In the genomic region with DNA sequence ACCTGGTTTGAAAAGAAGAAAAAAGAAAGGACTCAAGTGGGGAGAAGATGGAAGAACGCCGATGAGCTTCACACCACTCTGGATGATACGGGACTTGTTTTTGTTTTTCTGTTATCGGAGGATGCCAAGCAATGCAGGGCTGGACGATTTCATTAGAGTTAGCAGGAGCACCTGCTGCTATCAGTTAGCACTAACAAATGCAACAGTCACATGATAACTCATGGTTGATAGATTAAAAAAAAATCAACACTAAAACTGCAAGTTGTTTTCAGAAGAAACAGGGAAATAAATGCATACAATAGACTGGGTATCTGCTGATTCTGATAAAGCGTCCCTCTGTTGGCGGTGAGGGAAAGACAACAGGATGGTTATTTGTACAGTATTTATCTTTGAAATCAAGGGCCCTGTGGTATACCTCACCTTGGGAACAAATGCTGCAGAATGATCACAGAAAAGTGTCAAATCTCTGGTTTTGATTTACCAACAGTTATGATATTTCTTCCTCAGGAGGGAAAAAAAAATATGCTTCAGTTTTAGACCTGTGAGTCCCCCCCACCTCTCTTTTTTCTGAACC, we compare ENCODE assay signal across 11 cellular contexts.
DNase-seq lines count a peak whose midpoint lies in the region; ATAC-seq, FAIRE-seq and TF ChIP-seq lines count a peak whose summit lies in the region.
"Had no signal": no experiment of that assay in that cellular context is flagged by ENCODE, and none has a peak within 500 bp of the region (broad histone marks: within the 10 kb centered on the region; RNA-seq: fewer than 3 reads in every experiment).

No MANE protein-coding gene starts in this region.

- no TSS peak for BruUV-seq in endothelial cell of umbilical vein (replicated peaks; lab: Mats Ljungman, UMichigan)

- H3K4me1 ChIP-seq in GM23338 (ENCODE audit: insufficient read depth) (peaks cover 18% of the 10 kb centered on the region; the same call in 1 of the 2 replicates), RWPE2 (ENCODE audit: insufficient read depth, poor library complexity, severe bottlenecking) (peaks cover 48% of the 10 kb centered on the region), endothelial cell of umbilical vein (ENCODE audit: control insufficient read depth, extremely low read depth, insufficient read depth, low read length) (peaks cover 57% of the 10 kb centered on the region)
- H3K4me1 ChIP-seq: uterus had no signal

- no peak overlapping the region for H3K9ac ChIP-seq in endothelial cell of umbilical vein (replicated peaks; ENCODE audit: extremely low read depth, insufficient read depth, low read length)
- H3K9ac ChIP-seq: KMS-11 had no signal

- H4K20me1 ChIP-seq in GM23338 (replicated peaks; ENCODE audit: insufficient read depth) (no peaks in the 10 kb centered on the region), endothelial cell of umbilical vein (replicated peaks; ENCODE audit: control insufficient read depth, extremely low read depth, insufficient read depth, low read length) (no peaks in the 10 kb centered on the region)

- H3K36me3 Mint-ChIP-seq in GM23338 (ENCODE audit: low read depth): peaks cover 3% of the 10 kb centered on the region; the same call in 2 of the 3 replicates
- peaks cover 11% of the 10 kb centered on the region for H3K36me3 Mint-ChIP-seq in progenitor cell of endocrine pancreas (ENCODE audit: insufficient read depth)

- no peaks in the 10 kb centered on the region for H3F3A ChIP-seq in GM23338 (replicated peaks; ENCODE audit: low read depth)

- no peak overlapping the region for H3K4me3 ChIP-seq in GM23338
- H3K4me3 ChIP-seq in RWPE2 (ENCODE audit: severe bottlenecking): no peak overlapping the region
- H3K4me3 ChIP-seq in endothelial cell of umbilical vein (replicated peaks in 1 of 3; ENCODE audit: insufficient read depth in 1 of 3, low read depth in 1 of 3, low read length in 3 of 3): no peak overlapping the region
- H3K4me3 ChIP-seq: uterus had no signal

- intact Hi-C loops in endothelial cell of umbilical vein (cut with micrococcal nuclease): loop anchor here (5.0 to 10.0 kb wide), 2 partner anchors 386 to 504 kb away; no protein-coding TSS in a partner anchor

- TF ChIP-seq CTCF in GM23338 (conservative IDR thresholded peaks at IDR 0.05; ENCODE audit: low read depth in 2 of 2): no peak
- no peak for TF ChIP-seq CTCF in RWPE2 (IDR thresholded peaks at IDR 0.05; ENCODE audit: poor library complexity, severe bottlenecking)
- TF ChIP-seq CTCF in endothelial cell of umbilical vein (IDR thresholded peaks at IDR 0.05; ENCODE audit: extremely low read depth in 1 of 2, insufficient read depth in 1 of 2, low read depth in 1 of 2, low read length in 2 of 2): no peak
- TF ChIP-seq CTCF in progenitor cell of endocrine pancreas (IDR thresholded peaks at IDR 0.05; ENCODE audit: unreplicated experiment): no peak

- no peak; the same call in 2 of the 3 replicates for ATAC-seq in GM23338
- ATAC-seq in RWPE2 (ENCODE audit: low read depth): no peak
- ATAC-seq in GM18519 (IDR thresholded peaks at IDR 0.05; ENCODE audit: low FRiP score, unreplicated experiment): no peak
- ATAC-seq in GM19395 (IDR thresholded peaks at IDR 0.05; ENCODE audit: unreplicated experiment): no peak

- H3K27me3 ChIP-seq in GM23338 (ENCODE audit: insufficient read depth) (no peaks in the 10 kb centered on the region), RWPE2 (ENCODE audit: insufficient read depth, poor library complexity, severe bottlenecking) (no peaks in the 10 kb centered on the region), endothelial cell of umbilical vein (ENCODE audit: control insufficient read depth in 2 of 2, insufficient read depth in 2 of 2, low read length in 2 of 2) (no peaks in the 10 kb centered on the region)
- H3K27me3 ChIP-seq: uterus had no signal

- H3K9me3 ChIP-seq in RWPE2 (ENCODE audit: severe bottlenecking): no peaks in the 10 kb centered on the region
- no peaks in the 10 kb centered on the region for H3K9me3 ChIP-seq in endothelial cell of umbilical vein (replicated peaks; ENCODE audit: control insufficient read depth, insufficient read depth, low read length)
- H3K9me3 ChIP-seq: uterus had no signal

- dilution Hi-C loops in endothelial cell of umbilical vein (cut with MboI; ENCODE audit: extremely low pct_ligation_motif_present, low sequenced_read_pairs): no loop called here

- H3K79me2 ChIP-seq in GM23338 (replicated peaks; ENCODE audit: insufficient read depth) (no peaks in the 10 kb centered on the region), endothelial cell of umbilical vein (ENCODE audit: control insufficient read depth, insufficient read depth, low read length) (peaks cover 61% of the 10 kb centered on the region)

- peak overlapping the region; percentile 50 for H3K4me2 ChIP-seq in GM23338
- peak overlapping the region; percentile 42 for H3K4me2 ChIP-seq in endothelial cell of umbilical vein (ENCODE audit: insufficient read depth, low read length)
- H3K4me2 ChIP-seq: KMS-11 had no signal

- H3K9me1 ChIP-seq in endothelial cell of umbilical vein (replicated peaks; ENCODE audit: control insufficient read depth, extremely low read depth, insufficient read depth, low read length): no peaks in the 10 kb centered on the region

- no peak overlapping the region for H2AFZ ChIP-seq in GM23338
- no peak overlapping the region for H2AFZ ChIP-seq in endothelial cell of umbilical vein (ENCODE audit: low read depth, low read length)

- no peak for TF ChIP-seq POLR2A in endothelial cell of umbilical vein (IDR thresholded peaks at IDR 0.05; ENCODE audit: low read depth, low read length)

- no peak for FAIRE-seq in endothelial cell of umbilical vein (lab: Jason Lieb, UNC)

- H3K27me3 Mint-ChIP-seq in GM23338 (ENCODE audit: insufficient read depth, low read depth, poor library complexity): peaks cover 2% of the 10 kb centered on the region
- no peaks in the 10 kb centered on the region for H3K27me3 Mint-ChIP-seq in progenitor cell of endocrine pancreas
- H3K27me3 Mint-ChIP-seq: dendritic cell treated with granulocyte-macrophage colony-stimulating factor and Interleukin-4, amounts not matched to agents 40 ng/mL and 50 ng/mL, for 4 days had no signal

- DNase-seq in GM23338 (ENCODE audit: low spot score): no peak
- no peak for DNase-seq in RWPE2 (ENCODE audit: low spot score)
- DNase-seq in endothelial cell of umbilical vein (ENCODE audit: low read depth, low spot score): peak; percentile 72
- no peak for DNase-seq in progenitor cell of endocrine pancreas (ENCODE audit: low spot score, unreplicated experiment)
- DNase-seq in HEK293T (ENCODE audit: extremely low spot score): no peak
- DNase-seq: activated CD8-positive, alpha-beta memory T cell treated with anti-CD3 and anti-CD28 coated beads, Interleukin-2, amount 50 U/mL, for 4 hours; uterus had no signal

- CTCF ChIA-PET in endothelial cell of umbilical vein (lab: Charles Lee) (interaction anchor here (1.5 to 2.0 kb wide), 2 partner anchors 14 to 458 kb away, joined by 4 to 6 read pairs; no protein-coding TSS in a partner anchor), HEK293T (lab: Yijun Ruan, JAX) (no interaction called here)

- POLR2A ChIA-PET in endothelial cell of umbilical vein (lab: Charles Lee): no interaction called here
- POLR2A ChIA-PET in HEK293T (lab: Yijun Ruan, JAX): no interaction called here

- no peak overlapping the region for H3K27ac ChIP-seq in GM23338 (ENCODE audit: low read depth)
- H3K27ac ChIP-seq in RWPE2 (ENCODE audit: poor library complexity, severe bottlenecking): peak overlapping the region; percentile 76
- peak overlapping the region; percentile 53 for H3K27ac ChIP-seq in endothelial cell of umbilical vein (ENCODE audit: insufficient read depth, low read depth, low read length)
- H3K27ac ChIP-seq: KMS-11 had no signal

- H3K4me1 Mint-ChIP-seq in GM23338: peaks cover 21% of the 10 kb centered on the region
- peaks cover 48% of the 10 kb centered on the region for H3K4me1 Mint-ChIP-seq in progenitor cell of endocrine pancreas (ENCODE audit: low read depth)

- H3K9me3 Mint-ChIP-seq in GM23338: peaks cover 2% of the 10 kb centered on the region; the same call in 1 of the 3 replicates
- peaks cover 3% of the 10 kb centered on the region for H3K9me3 Mint-ChIP-seq in progenitor cell of endocrine pancreas (ENCODE audit: low read depth)
- H3K9me3 Mint-ChIP-seq: dendritic cell treated with granulocyte-macrophage colony-stimulating factor and Interleukin-4, amounts not matched to agents 40 ng/mL and 50 ng/mL, for 4 days had no signal

- no peaks in the 10 kb centered on the region for H3K9me2 ChIP-seq in GM23338 (ENCODE audit: insufficient read depth)

- no peak overlapping the region for H3K4me3 Mint-ChIP-seq in GM23338
- peak overlapping the region; percentile 40 for H3K4me3 Mint-ChIP-seq in progenitor cell of endocrine pancreas (ENCODE audit: low read depth)
- H3K4me3 Mint-ChIP-seq: dendritic cell treated with granulocyte-macrophage colony-stimulating factor and Interleukin-4, amounts not matched to agents 40 ng/mL and 50 ng/mL, for 4 days had no signal

- H3K36me3 ChIP-seq in GM23338 (ENCODE audit: insufficient read depth) (no peaks in the 10 kb centered on the region), RWPE2 (ENCODE audit: low read depth) (peaks cover 11% of the 10 kb centered on the region), endothelial cell of umbilical vein (ENCODE audit: control insufficient read depth in 2 of 2, extremely low read depth in 1 of 2, insufficient read depth in 2 of 2, low read length in 2 of 2) (no peaks in the 10 kb centered on the region)
- H3K36me3 ChIP-seq: uterus had no signal

- H3K27ac Mint-ChIP-seq in GM23338 (no peak overlapping the region), progenitor cell of endocrine pancreas (peak overlapping the region; percentile 94)
- H3K27ac Mint-ChIP-seq: dendritic cell treated with granulocyte-macrophage colony-stimulating factor and Interleukin-4, amounts not matched to agents 40 ng/mL and 50 ng/mL, for 4 days had no signal

TF ChIP-seq in GM23338, 12 proteins besides CTCF, POLR2A, EP300 and RAD21 (continues in another document):
- no peak for TF ChIP-seq STAT1 (IDR thresholded peaks at IDR 0.05; ENCODE audit: unreplicated experiment)
- no peak for TF ChIP-seq JUNB (IDR thresholded peaks at IDR 0.05; ENCODE audit: unreplicated experiment)

TF ChIP-seq in endothelial cell of umbilical vein, 7 proteins besides CTCF, POLR2A, EP300 and RAD21:
- TF ChIP-seq GATA2 (IDR thresholded peaks at IDR 0.05; ENCODE audit: insufficient read depth, insufficient read length, low read depth, low read length) (no peak), EZH2 (IDR thresholded peaks at IDR 0.05; ENCODE audit: borderline replicate concordance, low read depth, low read length, severe bottlenecking) (no peak)

TF ChIP-seq in HEK293T, 16 proteins besides CTCF, POLR2A, EP300 and RAD21 (continues in another document):
- TF ChIP-seq ARNT (IDR thresholded peaks at IDR 0.05) (no peak), SP1 (IDR thresholded peaks at IDR 0.05) (no peak), ELF4 (IDR thresholded peaks at IDR 0.05) (no peak), SUZ12 (IDR thresholded peaks at IDR 0.05) (no peak), CTBP1 (IDR thresholded peaks at IDR 0.05; ENCODE audit: borderline replicate concordance) (no peak), TARDBP (IDR thresholded peaks at IDR 0.05) (no peak), BHLHE40 (IDR thresholded peaks at IDR 0.05; ENCODE audit: borderline replicate concordance) (no peak), FOXA1 (IDR thresholded peaks at IDR 0.05) (no peak), L3MBTL2 (conservative IDR thresholded peaks at IDR 0.05) (no peak)
